In the genomic region with DNA sequence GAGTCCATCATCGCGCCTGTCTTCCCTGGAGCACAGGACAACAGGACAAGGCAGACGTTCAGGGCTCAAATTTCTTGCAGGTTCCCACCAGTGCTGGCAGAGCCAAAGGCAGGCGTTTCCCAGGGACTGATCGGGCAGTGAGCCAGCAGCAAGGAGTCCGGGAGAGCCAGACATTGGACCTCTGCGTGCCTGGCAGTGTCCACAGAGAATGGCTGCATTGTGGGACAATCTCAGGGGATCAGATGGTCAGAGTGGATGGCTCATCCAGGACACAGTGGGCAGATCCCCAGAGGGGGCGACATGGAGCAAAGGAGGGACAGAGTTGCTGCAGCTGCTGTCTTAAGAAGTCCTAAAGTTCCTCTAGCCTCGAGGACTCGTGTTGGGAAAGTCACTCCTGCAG, we compare ENCODE assay signal across 8 cellular contexts. TPM values are rescaled to one million over a fixed set of nuclear protein-coding genes. Genes with fewer than 3 reads are reported as not detected.
DNase-seq lines count a peak whose midpoint lies in the region; ATAC-seq and TF ChIP-seq lines count a peak whose summit lies in the region.

No MANE protein-coding gene starts in this region.

- H3K27me3 ChIP-seq in right lobe of liver (no peaks in the 10 kb centered on the region), tibial nerve (no peaks in the 10 kb centered on the region)

- peak; percentile 69 for TF ChIP-seq CTCF in AG10803 (conservative IDR thresholded peaks at IDR 0.05; ENCODE audit: low read length)
- peak; percentile 57 for TF ChIP-seq CTCF in GM12864 (IDR thresholded peaks at IDR 0.05; ENCODE audit: low read depth, low read length, missing control alignments)
- TF ChIP-seq CTCF in right lobe of liver (IDR thresholded peaks at IDR 0.05): peak; percentile 11 to 32 (median 29)
- peak in 3 of 5 experiments; percentile 20 to 37 (median 28) for TF ChIP-seq CTCF in tibial nerve (IDR thresholded peaks at IDR 0.05)

- intact Hi-C loops in right lobe of liver (cut with DNase I): no loop called here

- 33% methylated on average over 7 of the region's 10 CpGs for WGBS in right lobe of liver (ENCODE audit: insufficient coverage, low coverage, low lambda C conversion rate, missing lambda C conversion rate)
- 24 to 27% methylated on average over 10 of the region's 10 CpGs for WGBS in tibial nerve, 2 donors

- H3K4me1 ChIP-seq in right lobe of liver (peaks cover 0 to 44% (median 19%) of the 10 kb centered on the region in 4 donors), tibial nerve (peaks cover 0 to 53% (median 34%) of the 10 kb centered on the region in 4 donors)

- H3K9me3 ChIP-seq in right lobe of liver: no peaks in the 10 kb centered on the region
- H3K9me3 ChIP-seq in tibial nerve: no peaks in the 10 kb centered on the region

- no peak for TF ChIP-seq EP300 in tibial nerve (IDR thresholded peaks at IDR 0.05)

- H3K4me3 ChIP-seq in AG10803 (ENCODE audit: low read length) (no peak overlapping the region), GM12864 (ENCODE audit: low read depth, low read length) (no peak overlapping the region), right lobe of liver (no peak overlapping the region), tibial nerve (no peak overlapping the region)

- peaks cover 0 to 36% (median 12%) of the 10 kb centered on the region in 4 donors for H3K36me3 ChIP-seq in right lobe of liver
- peaks cover 0 to 46% (median 7%) of the 10 kb centered on the region in 3 donors for H3K36me3 ChIP-seq in tibial nerve

- ATAC-seq in right lobe of liver (peak; percentile 1 to 33 (median 7)), HG02571 (IDR thresholded peaks at IDR 0.05; ENCODE audit: unreplicated experiment) (no peak)

- DNase-seq in AG10803 (ENCODE audit: low read depth) (peak; percentile 61), GM12864 (ENCODE audit: low read depth) (no peak), RKO (ENCODE audit: low spot score) (peak; percentile 49), right lobe of liver (peak; percentile 65 to 83 (median 79)), tibial nerve (ENCODE audit: low spot score in 2 of 2) (peak; percentile 26 to 42), activated gamma-delta T cell treated with Interleukin-2 at 50 U/mL for 16 hours (no peak)

- TF ChIP-seq POLR2A in right lobe of liver (IDR thresholded peaks at IDR 0.05) (no peak), tibial nerve (IDR thresholded peaks at IDR 0.05) (no peak)

- peak overlapping the region; percentile 96 for H3K27ac ChIP-seq in cingulate gyrus (ENCODE audit: low read depth, low read length)
- H3K27ac ChIP-seq in right lobe of liver: peak overlapping the region in 1 of 3 donors; percentile 42
- H3K27ac ChIP-seq in tibial nerve: peak overlapping the region in 3 of 4 donors; percentile 36 to 91 (median 89)

RNA-seq across cellular contexts. Expression of gene TMEM63A, which starts 4.6 kb away (rescaled TPM):
- total RNA-seq in right lobe of liver (10 to 100 TPM; 32.1 to 81.5 (median 44.9) TPM), tibial nerve (10 to 100 TPM; 63.2 to 91.5 (median 66.7) TPM)

RNA-seq across cellular contexts. Expression of gene LEFTY1, which starts 11.4 kb away (rescaled TPM):
- total RNA-seq in right lobe of liver (1 to 10 TPM in 1 of 6 experiments, under 1 TPM in 3, not detected in 2; 0.29 to 1.1 (median 0.54) TPM), tibial nerve (under 1 TPM in 1 of 4 donors, not detected in 3; 0.20 TPM)

RNA-seq across cellular contexts. Expression of gene PYCR2, which starts 46.5 kb away (rescaled TPM):
- total RNA-seq in right lobe of liver (10 to 100 TPM; 20.0 to 42.6 (median 24.9) TPM), tibial nerve (10 to 100 TPM; 54.2 to 80.8 (median 59.0) TPM)

Comparison
In these comparisons a context has a peak if more than half of its experiments do, and no peak if none do; other contexts are left out.
1. DNase-seq: peak in AG10803 (single experiment), RKO (single experiment), right lobe of liver (3 of 3) and tibial nerve (2 of 2); none in GM12864 (single experiment) and activated gamma-delta T cell treated with Interleukin-2 at 50 U/mL for 16 hours (single experiment).
2. Peak in every context shown above with its lines, with median percentiles within 50 percentile points of each other: CTCF ChIP-seq.